ENCODE assay signal across 10 cellular contexts in genomic region chr1:47725000-47725731, GRCh38.
A peak's percentile ranks its signal among the peaks of the same experiment; 100 is the strongest.
DNase-seq lines count a peak whose midpoint lies in the region; ATAC-seq and TF ChIP-seq lines count a peak whose summit lies in the region.
"Had no signal": no experiment of that assay in that cellular context is flagged by ENCODE, and none has a peak within 500 bp of the region (broad histone marks: within the 10 kb centered on the region; RNA-seq: fewer than 3 reads in every experiment).

No MANE protein-coding gene starts in this region.

- in situ Hi-C loops in Panc1 (cut with HindIII; ENCODE audit: low pct_unique_long_range_greater_than_20kb, low sequenced_read_pairs), result no loop called here

- H3K4me3 ChIP-seq in HUES48 (ENCODE audit: low read depth, low read length), result peak overlapping the region; percentile 52
- H3K4me3 ChIP-seq in Panc1 (ENCODE audit: low read depth in 2 of 2, low read length in 2 of 2), result peak overlapping the region; percentile 8 to 12; a peak in 1 of 4 replicates
- H3K4me3 ChIP-seq in heart right ventricle, result peak overlapping the region in 6 of 10 donors; percentile 16 to 39 (median 26)
- peak overlapping the region; percentile 41 for H3K4me3 ChIP-seq in psoas muscle
- no peak overlapping the region for H3K4me3 ChIP-seq in adrenal gland

- H3K4me1 ChIP-seq in HUES48 (ENCODE audit: control insufficient read depth, insufficient read depth, low read length) (peaks cover 20% of the 10 kb centered on the region), Panc1 (ENCODE audit: control insufficient read depth, insufficient read depth, low read length) (peaks cover 15% of the 10 kb centered on the region; the same call in 1 of the 2 replicates), heart right ventricle (peaks cover 0 to 20% (median 16%) of the 10 kb centered on the region in 9 donors), psoas muscle (peaks cover 5% of the 10 kb centered on the region), adrenal gland (replicated peaks in 1 of 2) (no peaks in the 10 kb centered on the region)

- H3K27me3 ChIP-seq in HUES48 (ENCODE audit: control insufficient read depth, insufficient read depth, low read length) (peaks cover 64% of the 10 kb centered on the region), Panc1 (ENCODE audit: control insufficient read depth, insufficient read depth, low read length) (peaks cover 8% of the 10 kb centered on the region), heart right ventricle (peaks cover 5 to 67% (median 53%) of the 10 kb centered on the region in 7 donors), psoas muscle (ENCODE audit: insufficient read depth in 3 of 3, low read length in 2 of 3) (peaks cover 0 to 41% (median 0%) of the 10 kb centered on the region in 3 donors), adrenal gland (peaks cover 26% of the 10 kb centered on the region)

- POLR2A ChIA-PET in Panc1 (lab: Charles Lee), result no interaction called here

- no peak for TF ChIP-seq POLR2A in adrenal gland (IDR thresholded peaks at IDR 0.05)

- no peaks in the 10 kb centered on the region for H3K9me3 ChIP-seq in HUES48 (ENCODE audit: control insufficient read depth, insufficient read depth, low read length)
- H3K9me3 ChIP-seq in Panc1 (ENCODE audit: control insufficient read depth, insufficient read depth, low read depth, low read length), result no peaks in the 10 kb centered on the region
- H3K9me3 ChIP-seq in heart right ventricle, result no peaks in the 10 kb centered on the region
- H3K9me3 ChIP-seq in psoas muscle, result no peaks in the 10 kb centered on the region
- no peaks in the 10 kb centered on the region for H3K9me3 ChIP-seq in adrenal gland (replicated peaks in 1 of 3)

- ATAC-seq in Panc1 (peak; percentile 70), heart right ventricle (peak in 4 of 8 donors; percentile 7 to 43 (median 38)), psoas muscle (peak; percentile 12 to 62 (median 38)), GM21529 (IDR thresholded peaks at IDR 0.05; ENCODE audit: unreplicated experiment) (no peak)

- 4% methylated on average over 53 of the region's 53 CpGs for WGBS in heart right ventricle, 2 donors
- 5% methylated on average over 51 to 53 of the region's 53 CpGs for WGBS in psoas muscle, 3 donors
- 5 to 24% (median 15%) methylated on average over 3 to 53 of the region's 53 CpGs for WGBS in adrenal gland, 4 donors

- TF ChIP-seq CTCF in Panc1 (IDR thresholded peaks at IDR 0.05) (peak; percentile 47), heart right ventricle (IDR thresholded peaks at IDR 0.05) (peak in 3 of 9 donors; percentile 12 to 22 (median 22)), psoas muscle (IDR thresholded peaks at IDR 0.05) (peak; percentile 9), adrenal gland (IDR thresholded peaks at IDR 0.05) (peak in 2 of 6 experiments; percentile 21 to 22)

- CTCF ChIA-PET in Panc1 (lab: Charles Lee), result interaction anchor here (0.6 to 4.3 kb wide), 9 partner anchors 10 to 336 kb away, joined by 4 to 58 read pairs (median 6); partner anchors contain the start of genes FOXD2 and TRABD2B

- no TSS peak for BruUV-seq in Panc1 (replicated peaks; lab: Mats Ljungman, UMichigan)

- H3K9ac ChIP-seq in HUES48 (ENCODE audit: low read depth, low read length), result no peak overlapping the region

- intact Hi-C loops in Panc1 (cut with micrococcal nuclease; ENCODE audit: unreplicated experiment) (loop anchor here (5.0 kb wide), 2 partner anchors 198 to 338 kb away; no protein-coding TSS in a partner anchor), heart right ventricle (cut with DNase I) (loop anchor here in 9 of 10 donors (5.0 to 10.0 kb wide), 4 partner anchors 293 to 548 kb away; partner anchors contain the start of gene PDZK1IP1 (in 3 of the 9)), psoas muscle (cut with DNase I) (loop anchor here in 1 of 2 donors (5.0 kb wide), 1 partner anchor 338 kb away; no protein-coding TSS in a partner anchor), adrenal gland (cut with DNase I) (loop anchor here (10.0 kb wide), 1 partner anchor 540 kb away; no protein-coding TSS in a partner anchor)

- no peak overlapping the region for H3K27ac ChIP-seq in HUES48 (ENCODE audit: low read depth, low read length)
- no peak overlapping the region for H3K27ac ChIP-seq in Panc1 (ENCODE audit: low read length)
- H3K27ac ChIP-seq in heart right ventricle, result no peak overlapping the region
- H3K27ac ChIP-seq in psoas muscle, result no peak overlapping the region
- no peak overlapping the region for H3K27ac ChIP-seq in adrenal gland

- H3K36me3 ChIP-seq in HUES48 (ENCODE audit: control insufficient read depth, insufficient read depth, low read length), result no peaks in the 10 kb centered on the region
- H3K36me3 ChIP-seq in Panc1 (ENCODE audit: control insufficient read depth, insufficient read depth, low read length), result no peaks in the 10 kb centered on the region
- no peaks in the 10 kb centered on the region for H3K36me3 ChIP-seq in heart right ventricle
- no peaks in the 10 kb centered on the region for H3K36me3 ChIP-seq in psoas muscle (ENCODE audit: insufficient read depth in 1 of 2, low read depth in 1 of 2)
- H3K36me3 ChIP-seq in adrenal gland (replicated peaks in 1 of 2), result no peaks in the 10 kb centered on the region

- DNase-seq in Panc1 (ENCODE audit: low read depth, low spot score), result no peak
- no peak for DNase-seq in heart right ventricle
- DNase-seq in psoas muscle, result no peak
- DNase-seq in RKO (ENCODE audit: low spot score), result no peak
- no peak for DNase-seq in adrenal gland
- DNase-seq: effector CD4-positive, alpha-beta T cell; GDM1; T-helper 1 cell had no signal

Comparison
In these comparisons a context has a peak if more than half of its experiments do, and no peak if none do; other contexts are left out.
1. H3K4me3 ChIP-seq: peak in HUES48 (single experiment), Panc1 (2 of 2), heart right ventricle (6 of 10) and psoas muscle (single experiment); none in adrenal gland (0 of 4).